ENCODE assay signal across 32 cellular contexts in genomic region chr5:560792-561166, GRCh38.
"Had no signal": no experiment of that assay in that cellular context is flagged by ENCODE, and none has a peak within 500 bp of the region (broad histone marks: within the 10 kb centered on the region; RNA-seq: fewer than 3 reads in every experiment).

No MANE protein-coding gene starts in this region.

- H3K4me1 Mint-ChIP-seq: activated CD4-positive, alpha-beta T cell treated with anti-CD3 and anti-CD28 coated beads for 36 hours; activated CD4-positive, alpha-beta T cell treated with anti-CD3 and anti-CD28 coated beads, Interleukin-2, amount 10 ng/mL, durations not matched to agents 7 days and 5 days; activated naive CD4-positive, alpha-beta T cell treated with anti-CD3 and anti-CD28 coated beads, Interleukin-2, amount 50 U/mL, for 24 hours; activated naive CD8-positive, alpha-beta T cell treated with anti-CD3 and anti-CD28 coated beads, Interleukin-2, amount 10 ng/mL, durations not matched to agents 7 days and 5 days; WTC11 had no signal

- H3K27ac ChIP-seq: ascending aorta, breast epithelium, KMS-11, PC-9, SJSA1 had no signal

- H3K4me3 ChIP-seq: ascending aorta, breast epithelium, PC-9, SJSA1 had no signal

- H3K4me3 Mint-ChIP-seq: activated CD4-positive, alpha-beta T cell treated with anti-CD3 and anti-CD28 coated beads for 36 hours; activated CD4-positive, alpha-beta T cell treated with anti-CD3 and anti-CD28 coated beads, Interleukin-2, amount 10 ng/mL, durations not matched to agents 7 days and 5 days; activated naive CD4-positive, alpha-beta T cell treated with anti-CD3 and anti-CD28 coated beads, Interleukin-2, amount 50 U/mL, for 24 hours; activated naive CD8-positive, alpha-beta T cell treated with anti-CD3 and anti-CD28 coated beads, Interleukin-2, amount 10 ng/mL, durations not matched to agents 7 days and 5 days; activated T-cell treated with anti-CD3 and anti-CD28 coated beads, Interleukin-2, amount 50 U/mL, for 24 hours; T-helper 1 cell treated with Interleukin-12 subunit alpha and Interleukin-12 subunit beta and Interleukin-4 antibody, amounts not matched to agents 30 μg/mL and 1 μg/mL, for 36 hours; T-helper 2 cell treated with Interferon-gamma antibody and Interleukin-4, amounts not matched to agents 5 μg/mL and 100 μg/mL, for 36 hours; WTC11 had no signal

- H3K4me1 ChIP-seq: ascending aorta, breast epithelium had no signal

- H3K9me3 ChIP-seq: ascending aorta, breast epithelium, SK-N-SH had no signal

- H3K27ac Mint-ChIP-seq: activated CD4-positive, alpha-beta T cell treated with anti-CD3 and anti-CD28 coated beads for 36 hours; activated CD4-positive, alpha-beta T cell treated with anti-CD3 and anti-CD28 coated beads, Interleukin-2, amount 10 ng/mL, durations not matched to agents 7 days and 5 days; activated naive CD4-positive, alpha-beta T cell treated with anti-CD3 and anti-CD28 coated beads, Interleukin-2, amount 50 U/mL, for 24 hours; activated naive CD8-positive, alpha-beta T cell treated with anti-CD3 and anti-CD28 coated beads, Interleukin-2, amount 10 ng/mL, durations not matched to agents 7 days and 5 days; activated T-cell treated with anti-CD3 and anti-CD28 coated beads, Interleukin-2, amount 50 U/mL, for 24 hours; activated T-helper 2 cell treated with anti-CD3 and anti-CD28 coated beads, Interferon-gamma antibody, Interleukin-2, Interleukin-4, amounts not matched to agents 10 μg/mL and 5 μg/mL and 100 μg/mL, durations not matched to agents 14 hours and 24 hours and 36 hours; T-helper 1 cell treated with Interleukin-12 subunit alpha and Interleukin-12 subunit beta and Interleukin-4 antibody, amounts not matched to agents 30 μg/mL and 1 μg/mL, for 36 hours; T-helper 2 cell treated with Interferon-gamma antibody and Interleukin-4, amounts not matched to agents 5 μg/mL and 100 μg/mL, for 36 hours; WTC11 had no signal

- H3K9me3 Mint-ChIP-seq: activated CD4-positive, alpha-beta T cell treated with anti-CD3 and anti-CD28 coated beads, Interleukin-2, amount 10 ng/mL, durations not matched to agents 7 days and 5 days; activated naive CD4-positive, alpha-beta T cell treated with anti-CD3 and anti-CD28 coated beads, Interleukin-2, amount 50 U/mL, for 24 hours; activated naive CD8-positive, alpha-beta T cell treated with anti-CD3 and anti-CD28 coated beads, Interleukin-2, amount 10 ng/mL, durations not matched to agents 7 days and 5 days; activated T-cell treated with anti-CD3 and anti-CD28 coated beads, Interleukin-2, amount 50 U/mL, for 24 hours; activated T-helper 2 cell treated with anti-CD3 and anti-CD28 coated beads, Interferon-gamma antibody, Interleukin-2, Interleukin-4, amounts not matched to agents 10 μg/mL and 5 μg/mL and 100 μg/mL, durations not matched to agents 14 hours and 24 hours and 36 hours; T-helper 1 cell treated with Interleukin-12 subunit alpha and Interleukin-12 subunit beta and Interleukin-4 antibody, amounts not matched to agents 30 μg/mL and 1 μg/mL, for 36 hours; T-helper 2 cell treated with Interferon-gamma antibody and Interleukin-4, amounts not matched to agents 5 μg/mL and 100 μg/mL, for 36 hours; WTC11 had no signal

- H3K36me3 ChIP-seq: ascending aorta, breast epithelium, SJSA1 had no signal

- H3K36me3 Mint-ChIP-seq: activated naive CD4-positive, alpha-beta T cell treated with anti-CD3 and anti-CD28 coated beads, Interleukin-2, amount 50 U/mL, for 24 hours; activated naive CD8-positive, alpha-beta T cell treated with anti-CD3 and anti-CD28 coated beads, Interleukin-2, amount 10 ng/mL, durations not matched to agents 7 days and 5 days; WTC11 had no signal

- H3K27me3 ChIP-seq: ascending aorta had no signal

- DNase-seq: activated CD4-positive, alpha-beta T cell treated with anti-CD3 and anti-CD28 coated beads for 36 hours; activated CD4-positive, alpha-beta T cell treated with anti-CD3 and anti-CD28 coated beads, Interleukin-2, amount 10 ng/mL, durations not matched to agents 7 days and 5 days; activated CD4-positive, alpha-beta T cell treated with anti-CD3 and anti-CD28 coated beads, Interleukin-2, amount 50 U/mL, for 48 hours; activated gamma-delta T cell; activated naive CD4-positive, alpha-beta T cell treated with Interleukin-2 at 50 U/mL for 16 hours; activated naive CD8-positive, alpha-beta T cell treated with anti-CD3 and anti-CD28 coated beads, Interleukin-2, amount 10 ng/mL, durations not matched to agents 7 days and 5 days; activated T-cell treated with anti-CD3 and anti-CD28 coated beads, Interleukin-2, amount 50 U/mL, for 24 hours; amygdala; NCI-H1092 treated with DMSO at 0.1 percent for 48 hours; NCI-H1417; NCI-H146; NCI-H187; NCI-H2029 treated with DMSO at 0.1 percent for 48 hours; NCI-H2107; NCI-H2171; NCI-H510A; NCI-H526; NCI-H748 treated with DMSO at 0.1 percent for 48 hours; NK-92 treated with Interleukin-12 subunit alpha and Interleukin-12 subunit beta, amount 100 ng/mL, for 24 hours; PC-9; SHP77 treated with DMSO at 0.1 percent for 48 hours had no signal

- ATAC-seq: activated CD4-positive, alpha-beta T cell treated with anti-CD3 and anti-CD28 coated beads for 36 hours; activated CD4-positive, CD25-positive, alpha-beta regulatory T cell treated with anti-CD3 and anti-CD28 coated beads, Interleukin-2, amount 50 U/mL, for 24 hours; WTC11 had no signal
